Comparison of ENCODE assay signal across 8 cellular contexts in the genomic region with DNA sequence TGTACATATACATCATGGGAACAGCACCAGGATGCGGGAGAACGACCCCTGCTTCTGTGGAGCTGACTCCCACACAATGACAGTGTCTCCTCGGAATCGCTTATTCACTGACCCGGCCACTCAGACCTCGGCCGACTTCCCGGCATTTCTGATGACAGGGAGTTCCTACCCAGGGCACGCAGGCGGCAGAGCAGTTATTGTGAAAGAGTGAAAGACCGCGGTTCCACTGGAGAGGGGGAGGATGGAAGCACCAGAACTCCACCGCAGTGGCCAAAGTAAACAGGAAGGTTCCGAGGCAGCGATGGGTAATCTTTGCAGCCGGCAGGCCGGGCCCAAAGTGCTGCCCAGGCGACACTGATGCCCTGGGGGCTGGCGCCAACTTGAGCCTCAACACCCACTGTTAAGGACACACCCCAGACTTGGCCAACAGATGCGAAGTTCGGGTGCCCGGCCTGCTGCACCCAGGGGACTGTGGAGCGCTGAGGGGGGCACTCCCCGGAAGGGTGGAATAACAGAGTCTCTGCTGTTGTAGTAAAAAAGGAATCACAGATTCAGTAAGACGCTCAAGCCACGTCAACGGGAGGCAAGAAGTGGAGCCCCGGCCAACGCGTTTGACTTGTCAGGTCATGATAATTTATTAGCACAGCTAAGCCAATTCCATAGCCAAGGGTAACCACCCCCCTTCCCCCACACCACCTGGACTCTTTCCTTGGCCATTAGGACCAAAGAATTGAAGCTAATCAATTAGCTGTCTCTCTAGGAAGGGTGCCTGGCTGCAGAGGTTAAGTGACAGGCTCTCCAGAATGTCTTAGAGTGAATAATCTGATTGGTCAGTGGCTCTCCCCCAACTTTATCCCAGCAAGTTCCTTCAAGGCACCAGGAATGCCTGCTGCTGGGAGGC. TPM values are rescaled to one million over a fixed set of nuclear protein-coding genes. Genes with fewer than 3 reads are reported as not detected.
DNase-seq lines count a peak whose midpoint lies in the region; ATAC-seq and TF ChIP-seq lines count a peak whose summit lies in the region.
"Had no signal": no experiment of that assay in that cellular context is flagged by ENCODE, and none has a peak within 500 bp of the region (broad histone marks: within the 10 kb centered on the region; RNA-seq: fewer than 3 reads in every experiment).

No MANE protein-coding gene starts in this region.

- TF ChIP-seq CTCF in adrenal gland (IDR thresholded peaks at IDR 0.05) = peak in 1 of 6 experiments; percentile 1
- TF ChIP-seq CTCF in progenitor cell of endocrine pancreas (IDR thresholded peaks at IDR 0.05; ENCODE audit: unreplicated experiment) = no peak
- TF ChIP-seq CTCF in OCI-LY7 (conservative IDR thresholded peaks at IDR 0.05; ENCODE audit: low read length) = no peak

- H3K9me3 Mint-ChIP-seq in IgD-negative memory B cell (no peaks in the 10 kb centered on the region), progenitor cell of endocrine pancreas (ENCODE audit: low read depth) (no peaks in the 10 kb centered on the region)
- H3K9me3 Mint-ChIP-seq: T-helper 1 cell treated with Interleukin-12 subunit alpha and Interleukin-12 subunit beta and Interleukin-4 antibody, amounts not matched to agents 30 μg/mL and 1 μg/mL, for 36 hours had no signal

- BruUV-seq in OCI-LY7 (replicated peaks; lab: Mats Ljungman, UMichigan) = no TSS peak

- no peaks in the 10 kb centered on the region for H3K9me2 ChIP-seq in OCI-LY7 (ENCODE audit: insufficient read depth, low read length)

- peak overlapping the region; percentile 78 to 97 (median 88) for H3K27ac ChIP-seq in adrenal gland
- no peak overlapping the region for H3K27ac ChIP-seq in OCI-LY7 (ENCODE audit: low read depth, low read length, poor library complexity, severe bottlenecking)

- intact Hi-C loops in adrenal gland (cut with DNase I) = no loop called here
- intact Hi-C loops in left cardiac atrium (cut with DNase I) = loop anchor here (5.0 to 10.0 kb wide), 3 partner anchors 37 to 209 kb away; no protein-coding TSS in a partner anchor
- intact Hi-C loops in OCI-LY7 (cut with micrococcal nuclease; ENCODE audit: unreplicated experiment) = no loop called here

- no peak overlapping the region for H3K4me2 ChIP-seq in OCI-LY7 (ENCODE audit: low read length)

- peaks cover 68% of the 10 kb centered on the region for H3K79me2 ChIP-seq in OCI-LY7 (ENCODE audit: insufficient read depth, low read depth, low read length)

- H3K4me3 ChIP-seq in adrenal gland (peak overlapping the region in 1 of 4 donors; percentile 38), OCI-LY7 (ENCODE audit: low read depth, low read length, poor library complexity, severe bottlenecking) (no peak overlapping the region)

- POLR2A ChIA-PET in OCI-LY7 (lab: Charles Lee) = no interaction called here

- 11 to 15% (median 13%) methylated on average over 13 to 30 of the region's 30 CpGs for WGBS in adrenal gland, 4 donors

- CTCF ChIA-PET in OCI-LY7 (lab: Charles Lee; ENCODE audit: unreplicated experiment) = no interaction called here

- H3K4me3 Mint-ChIP-seq in IgD-negative memory B cell (peak overlapping the region in 3 of 4 donors; percentile 35 to 60 (median 47)), progenitor cell of endocrine pancreas (ENCODE audit: low read depth) (peak overlapping the region; percentile 14)
- H3K4me3 Mint-ChIP-seq: T-helper 1 cell treated with Interleukin-12 subunit alpha and Interleukin-12 subunit beta and Interleukin-4 antibody, amounts not matched to agents 30 μg/mL and 1 μg/mL, for 36 hours had no signal

- H3K4me1 ChIP-seq in adrenal gland (replicated peaks in 1 of 2) = peaks cover 41 to 84% of the 10 kb centered on the region in 2 donors
- H3K4me1 ChIP-seq in OCI-LY7 (ENCODE audit: insufficient read depth, low read length, poor library complexity, severe bottlenecking) = peaks cover 23% of the 10 kb centered on the region

- DNase-seq in adrenal gland (peak; percentile 78 to 95 (median 95)), left cardiac atrium (peak; percentile 92), progenitor cell of endocrine pancreas (ENCODE audit: low spot score, unreplicated experiment) (no peak), NCI-H2171 (lab: John Stamatoyannopoulos, UW) (no peak), OCI-LY7 (ENCODE audit: low spot score) (no peak)

- peaks cover 3% of the 10 kb centered on the region for H3K36me3 Mint-ChIP-seq in IgD-negative memory B cell
- peaks cover 10% of the 10 kb centered on the region for H3K36me3 Mint-ChIP-seq in progenitor cell of endocrine pancreas (ENCODE audit: insufficient read depth)

- peaks cover 17% of the 10 kb centered on the region for H4K20me1 ChIP-seq in OCI-LY7 (ENCODE audit: insufficient read depth, low read length)

- H3K27me3 Mint-ChIP-seq in IgD-negative memory B cell (no peaks in the 10 kb centered on the region), progenitor cell of endocrine pancreas (no peaks in the 10 kb centered on the region)

- no peaks in the 10 kb centered on the region for H3K27me3 ChIP-seq in adrenal gland

- H3K27ac Mint-ChIP-seq in IgD-negative memory B cell = no peak overlapping the region
- H3K27ac Mint-ChIP-seq in progenitor cell of endocrine pancreas = peak overlapping the region; percentile 88
- H3K27ac Mint-ChIP-seq: T-helper 1 cell treated with Interleukin-12 subunit alpha and Interleukin-12 subunit beta and Interleukin-4 antibody, amounts not matched to agents 30 μg/mL and 1 μg/mL, for 36 hours had no signal

- H3K9me3 ChIP-seq in adrenal gland (replicated peaks in 1 of 3) = no peaks in the 10 kb centered on the region
- H3K9me3 ChIP-seq in OCI-LY7 (ENCODE audit: low read length) = no peaks in the 10 kb centered on the region

- TF ChIP-seq POLR2A in adrenal gland (IDR thresholded peaks at IDR 0.05) = peak in 1 of 2 donors; percentile 65

- peak; percentile 71 to 78 for ATAC-seq in left cardiac atrium
- ATAC-seq in GM21737 (IDR thresholded peaks at IDR 0.05; ENCODE audit: unreplicated experiment) = no peak

- H3K36me3 ChIP-seq in adrenal gland (replicated peaks in 1 of 2) (peaks cover 0 to 16% of the 10 kb centered on the region in 2 donors), OCI-LY7 (ENCODE audit: insufficient read depth, low read length) (peaks cover 39% of the 10 kb centered on the region; the same call in 1 of the 2 replicates)

- H3K4me1 Mint-ChIP-seq in IgD-negative memory B cell (peaks cover 18 to 34% (median 31%) of the 10 kb centered on the region in 3 donors), progenitor cell of endocrine pancreas (ENCODE audit: low read depth) (peaks cover 77% of the 10 kb centered on the region)

- no peak overlapping the region for H2AFZ ChIP-seq in OCI-LY7 (ENCODE audit: low read length)

RNA-seq across cellular contexts. Expression of gene MLLT1, which starts 5.8 kb away (rescaled TPM):
- 1.7 TPM for polyA plus RNA-seq in IgD-negative memory B cell
- 10 to 100 TPM; 15.5 to 66.3 (median 31.9) TPM for total RNA-seq in adrenal gland
- 10 to 100 TPM; 10.4 to 41.1 (median 33.6) TPM for polyA plus RNA-seq in adrenal gland
- total RNA-seq in left cardiac atrium = 10 to 100 TPM; 40.1 to 51.4 TPM
- total RNA-seq in progenitor cell of endocrine pancreas = 93.6 and 106 TPM in 2 replicates
- total RNA-seq in OCI-LY7 (2014; rRNA removed; shearing (Covaris generic)) = 14.3 and 17.5 TPM in 2 replicates
- total RNA-seq in OCI-LY7 (2022) = 55.5 and 56.0 TPM in 2 replicates

RNA-seq across cellular contexts. Expression of gene ACER1, which starts 59.5 kb away (rescaled TPM):
- polyA plus RNA-seq in IgD-negative memory B cell (not detected), adrenal gland (under 1 TPM in 1 of 3 donors, not detected in 2; 0.16 TPM)
- total RNA-seq in adrenal gland (not detected), left cardiac atrium (not detected), progenitor cell of endocrine pancreas (not detected in 2 replicates), OCI-LY7 (2022) (not detected in 2 replicates)
- not detected in 2 replicates for total RNA-seq in OCI-LY7 (2014; rRNA removed; shearing (Covaris generic))

Comparison
In these comparisons a context has a peak if more than half of its experiments do, and no peak if none do; other contexts are left out.
1. DNase-seq: peak in adrenal gland (7 of 7) and left cardiac atrium (single experiment); none in progenitor cell of endocrine pancreas (single experiment), NCI-H2171 (single experiment) and OCI-LY7 (single experiment).
2. intact Hi-C loops: an anchor here in left cardiac atrium (5.0 to 10.0 kb wide); none called in adrenal gland and OCI-LY7.